ENCODE assay signal across 8 cellular contexts in genomic region chr20:266604-267562, GRCh38. TPM values are rescaled to one million over a fixed set of nuclear protein-coding genes. Genes with fewer than 3 reads are reported as not detected.
DNase-seq lines count a peak whose midpoint lies in the region; ATAC-seq and TF ChIP-seq lines count a peak whose summit lies in the region.

No MANE protein-coding gene starts in this region.

- WGBS in mesendoderm (ENCODE audit: extremely low coverage, insufficient coverage, low lambda C conversion rate): no CpG with 5 or more reads among the region's 43 CpGs

- intact Hi-C loops in activated CD8-positive, alpha-beta T cell treated with anti-CD3 and anti-CD28 coated beads for 36 hours (cut with micrococcal nuclease): loop anchor here (2.0 kb wide), 1 partner anchor 58 kb away; no protein-coding TSS in a partner anchor

- H3K4ac ChIP-seq in mesendoderm (ENCODE audit: low read depth, low read length): no peak overlapping the region

- H2AK5ac ChIP-seq in mesendoderm (ENCODE audit: low read length): no peak overlapping the region

- TF ChIP-seq CTCF in activated CD8-positive, alpha-beta T cell treated with anti-CD3 and anti-CD28 coated beads for 36 hours (IDR thresholded peaks at IDR 0.05): peak; percentile 95

- H3K36me3 ChIP-seq in CD4-positive, CD25-positive, alpha-beta regulatory T cell (ENCODE audit: control insufficient read depth, insufficient read depth, low read length): no peaks in the 10 kb centered on the region
- no peaks in the 10 kb centered on the region for H3K36me3 ChIP-seq in mesendoderm (ENCODE audit: control insufficient read depth, insufficient read depth, low read length)

- peak overlapping the region; percentile 76 to 86 (median 80) for H3K4me3 Mint-ChIP-seq in CD4-positive, CD25-positive, alpha-beta regulatory T cell
- peak overlapping the region; percentile 71 for H3K4me3 Mint-ChIP-seq in activated CD8-positive, alpha-beta T cell treated with anti-CD3 and anti-CD28 coated beads for 36 hours

- no peak overlapping the region for H2BK5ac ChIP-seq in mesendoderm (ENCODE audit: low read length)

- peak overlapping the region; percentile 50 for H3K9ac ChIP-seq in mesendoderm (ENCODE audit: low read length)

- H3K23ac ChIP-seq in mesendoderm (ENCODE audit: low read length): no peak overlapping the region

- peak overlapping the region; percentile 47 for H3K4me2 ChIP-seq in mesendoderm (ENCODE audit: low read length)

- H3K4me1 Mint-ChIP-seq in CD4-positive, CD25-positive, alpha-beta regulatory T cell: peaks cover 5 to 9% (median 8%) of the 10 kb centered on the region in 4 donors
- H3K4me1 Mint-ChIP-seq in activated CD8-positive, alpha-beta T cell treated with anti-CD3 and anti-CD28 coated beads for 36 hours (ENCODE audit: low read depth): peaks cover 10% of the 10 kb centered on the region

- no peaks in the 10 kb centered on the region for H3K79me2 ChIP-seq in mesendoderm (ENCODE audit: control insufficient read depth, insufficient read depth, low read length)

- H3K36me3 Mint-ChIP-seq in CD4-positive, CD25-positive, alpha-beta regulatory T cell: no peaks in the 10 kb centered on the region
- H3K36me3 Mint-ChIP-seq in activated CD8-positive, alpha-beta T cell treated with anti-CD3 and anti-CD28 coated beads for 36 hours (ENCODE audit: low read depth): no peaks in the 10 kb centered on the region

- CTCF ChIA-PET in activated CD8-positive, alpha-beta T cell treated with anti-CD3 and anti-CD28 coated beads for 36 hours (lab: Charles Lee): interaction anchor here (0.7 to 4.9 kb wide), 31 partner anchors 10 to 164 kb away, joined by 3 to 45 read pairs (median 6); partner anchors contain the start of genes DEFB129 and DEFB132

- peak; percentile 78 to 84 (median 84) for DNase-seq in CD4-positive, CD25-positive, alpha-beta regulatory T cell
- DNase-seq in NCI-H748 treated with DMSO at 0.1 percent for 48 hours (lab: John Stamatoyannopoulos, UW): peak; percentile 79
- peak; percentile 96 for DNase-seq in activated CD8-positive, alpha-beta T cell treated with anti-CD3 and anti-CD28 coated beads for 36 hours
- DNase-seq in effector CD8-positive, alpha-beta T cell (lab: John Stamatoyannopoulos, UW): peak; percentile 83
- peak; percentile 95 for DNase-seq in mesendoderm
- peak; percentile 77 for DNase-seq in stimulated activated CD8-positive, alpha-beta memory T cell treated with anti-CD3 and anti-CD28 coated beads, Interleukin-12 subunit alpha, Interleukin-12 subunit beta, amount 100 ng/mL, for 24 hours (ENCODE audit: extremely low read depth)

- peak overlapping the region; percentile 78 for H3K56ac ChIP-seq in mesendoderm (ENCODE audit: low read length)

- H3K9me3 Mint-ChIP-seq in CD4-positive, CD25-positive, alpha-beta regulatory T cell: peaks cover 0 to 2% (median 0%) of the 10 kb centered on the region in 7 donors
- H3K9me3 Mint-ChIP-seq in activated CD8-positive, alpha-beta T cell treated with anti-CD3 and anti-CD28 coated beads for 36 hours: no peaks in the 10 kb centered on the region

- H3K27ac ChIP-seq in CD4-positive, CD25-positive, alpha-beta regulatory T cell (ENCODE audit: insufficient read depth, low read length, poor library complexity, severe bottlenecking): no peak overlapping the region
- no peak overlapping the region for H3K27ac ChIP-seq in mesendoderm (ENCODE audit: low read depth, low read length)

- peaks cover 25% of the 10 kb centered on the region for H3K27me3 Mint-ChIP-seq in CD4-positive, CD25-positive, alpha-beta regulatory T cell
- H3K27me3 Mint-ChIP-seq in activated CD8-positive, alpha-beta T cell treated with anti-CD3 and anti-CD28 coated beads for 36 hours: peaks cover 4% of the 10 kb centered on the region

- H3K4me1 ChIP-seq in CD4-positive, CD25-positive, alpha-beta regulatory T cell (ENCODE audit: control insufficient read depth, insufficient read depth, low read length, poor library complexity, severe bottlenecking): peaks cover 9% of the 10 kb centered on the region
- H3K4me1 ChIP-seq in mesendoderm (ENCODE audit: control insufficient read depth, low read depth, low read length): no peaks in the 10 kb centered on the region

- peak overlapping the region in 2 of 3 donors; percentile 50 to 69 for H3K27ac Mint-ChIP-seq in CD4-positive, CD25-positive, alpha-beta regulatory T cell
- peak overlapping the region; percentile 30 for H3K27ac Mint-ChIP-seq in activated CD8-positive, alpha-beta T cell treated with anti-CD3 and anti-CD28 coated beads for 36 hours

- H2BK15ac ChIP-seq in mesendoderm (replicated peaks; ENCODE audit: low read depth): no peak overlapping the region

- ATAC-seq in CD4-positive, CD25-positive, alpha-beta regulatory T cell (ENCODE audit: low read depth in 2 of 2): peak; percentile 90 to 93
- peak; percentile 95 for ATAC-seq in GM19395 (IDR thresholded peaks at IDR 0.05; ENCODE audit: unreplicated experiment)
- peak; percentile 78 for ATAC-seq in HG03571 (IDR thresholded peaks at IDR 0.05; ENCODE audit: unreplicated experiment)
- peak; percentile 99 for ATAC-seq in activated CD8-positive, alpha-beta T cell treated with anti-CD3 and anti-CD28 coated beads for 36 hours

- H3K27me3 ChIP-seq in CD4-positive, CD25-positive, alpha-beta regulatory T cell (ENCODE audit: control insufficient read depth, insufficient read depth, low read length): peaks cover 3% of the 10 kb centered on the region
- no peaks in the 10 kb centered on the region for H3K27me3 ChIP-seq in mesendoderm (ENCODE audit: insufficient read depth, low read length, poor library complexity)

- H4K8ac ChIP-seq in mesendoderm (ENCODE audit: low read depth, low read length): no peak overlapping the region

- H3K4me3 ChIP-seq in CD4-positive, CD25-positive, alpha-beta regulatory T cell (ENCODE audit: low read depth, low read length): peak overlapping the region; percentile 75
- no peak overlapping the region for H3K4me3 ChIP-seq in mesendoderm (ENCODE audit: low read length)

- no peak overlapping the region for H4K5ac ChIP-seq in mesendoderm (ENCODE audit: low read length)

- no peak overlapping the region for H2BK120ac ChIP-seq in mesendoderm (ENCODE audit: low read depth, low read length)

- POLR2A ChIA-PET in activated CD8-positive, alpha-beta T cell treated with anti-CD3 and anti-CD28 coated beads for 36 hours (lab: Charles Lee): interaction anchor here (1.1 kb wide), 1 partner anchor 57 kb away, joined by 5 read pairs; no protein-coding TSS in a partner anchor

- no peaks in the 10 kb centered on the region for H3K9me3 ChIP-seq in CD4-positive, CD25-positive, alpha-beta regulatory T cell (ENCODE audit: control insufficient read depth in 2 of 2, low read length in 2 of 2)

- H3K18ac ChIP-seq in mesendoderm (ENCODE audit: low read length): peak overlapping the region; percentile 19

- H3K79me1 ChIP-seq in mesendoderm (ENCODE audit: low read length): no peaks in the 10 kb centered on the region

RNA-seq across cellular contexts. Expression of gene DEFB132, which starts 9.4 kb away (rescaled TPM):
- not detected for total RNA-seq in CD4-positive, CD25-positive, alpha-beta regulatory T cell
- not detected for polyA plus RNA-seq in CD4-positive, CD25-positive, alpha-beta regulatory T cell
- total RNA-seq in activated CD8-positive, alpha-beta T cell treated with anti-CD3 and anti-CD28 coated beads for 36 hours: not detected
- not detected for polyA plus RNA-seq in mesendoderm (2013, experiment 1 of 2)
- not detected for polyA plus RNA-seq in mesendoderm (2013, experiment 2 of 2)

RNA-seq across cellular contexts. Expression of gene C20orf96, which starts 23.7 kb away (rescaled TPM):
- 1.1 TPM for total RNA-seq in CD4-positive, CD25-positive, alpha-beta regulatory T cell
- polyA plus RNA-seq in CD4-positive, CD25-positive, alpha-beta regulatory T cell: under 1 TPM; 0.10 to 0.52 (median 0.31) TPM
- total RNA-seq in activated CD8-positive, alpha-beta T cell treated with anti-CD3 and anti-CD28 coated beads for 36 hours: 1 to 10 TPM; 7.1 to 7.4 TPM
- polyA plus RNA-seq in mesendoderm (2013, experiment 1 of 2): 8.2 TPM
- 8.2 TPM for polyA plus RNA-seq in mesendoderm (2013, experiment 2 of 2)

RNA-seq across cellular contexts. Expression of gene ZCCHC3, which starts 30.5 kb away (rescaled TPM):
- 19.7 TPM for total RNA-seq in CD4-positive, CD25-positive, alpha-beta regulatory T cell
- polyA plus RNA-seq in CD4-positive, CD25-positive, alpha-beta regulatory T cell: 10 to 100 TPM in 1 of 4 donors, 1 to 10 TPM in 3; 5.9 to 12.7 (median 7.9) TPM
- total RNA-seq in activated CD8-positive, alpha-beta T cell treated with anti-CD3 and anti-CD28 coated beads for 36 hours: 10 to 100 TPM; 17.8 to 18.0 TPM
- polyA plus RNA-seq in mesendoderm (2013, experiment 1 of 2): 26.5 TPM
- polyA plus RNA-seq in mesendoderm (2013, experiment 2 of 2): 26.9 TPM

RNA-seq across cellular contexts. Expression of gene DEFB129, which starts 39.8 kb away (rescaled TPM):
- total RNA-seq in CD4-positive, CD25-positive, alpha-beta regulatory T cell: not detected
- not detected for polyA plus RNA-seq in CD4-positive, CD25-positive, alpha-beta regulatory T cell
- total RNA-seq in activated CD8-positive, alpha-beta T cell treated with anti-CD3 and anti-CD28 coated beads for 36 hours: not detected
- not detected for polyA plus RNA-seq in mesendoderm (2013, experiment 1 of 2)
- not detected for polyA plus RNA-seq in mesendoderm (2013, experiment 2 of 2)

RNA-seq across cellular contexts. Expression of gene SOX12, which starts 58.5 kb away (rescaled TPM):
- total RNA-seq in CD4-positive, CD25-positive, alpha-beta regulatory T cell: 4.9 TPM
- under 1 TPM; 0.29 to 0.44 (median 0.38) TPM for polyA plus RNA-seq in CD4-positive, CD25-positive, alpha-beta regulatory T cell
- total RNA-seq in activated CD8-positive, alpha-beta T cell treated with anti-CD3 and anti-CD28 coated beads for 36 hours: 10 to 100 TPM; 12.8 to 13.0 TPM
- 15.5 TPM for polyA plus RNA-seq in mesendoderm (2013, experiment 1 of 2)
- polyA plus RNA-seq in mesendoderm (2013, experiment 2 of 2): 15.5 TPM
